3 cellular contexts compared by ENCODE assay signal in the genomic region with DNA sequence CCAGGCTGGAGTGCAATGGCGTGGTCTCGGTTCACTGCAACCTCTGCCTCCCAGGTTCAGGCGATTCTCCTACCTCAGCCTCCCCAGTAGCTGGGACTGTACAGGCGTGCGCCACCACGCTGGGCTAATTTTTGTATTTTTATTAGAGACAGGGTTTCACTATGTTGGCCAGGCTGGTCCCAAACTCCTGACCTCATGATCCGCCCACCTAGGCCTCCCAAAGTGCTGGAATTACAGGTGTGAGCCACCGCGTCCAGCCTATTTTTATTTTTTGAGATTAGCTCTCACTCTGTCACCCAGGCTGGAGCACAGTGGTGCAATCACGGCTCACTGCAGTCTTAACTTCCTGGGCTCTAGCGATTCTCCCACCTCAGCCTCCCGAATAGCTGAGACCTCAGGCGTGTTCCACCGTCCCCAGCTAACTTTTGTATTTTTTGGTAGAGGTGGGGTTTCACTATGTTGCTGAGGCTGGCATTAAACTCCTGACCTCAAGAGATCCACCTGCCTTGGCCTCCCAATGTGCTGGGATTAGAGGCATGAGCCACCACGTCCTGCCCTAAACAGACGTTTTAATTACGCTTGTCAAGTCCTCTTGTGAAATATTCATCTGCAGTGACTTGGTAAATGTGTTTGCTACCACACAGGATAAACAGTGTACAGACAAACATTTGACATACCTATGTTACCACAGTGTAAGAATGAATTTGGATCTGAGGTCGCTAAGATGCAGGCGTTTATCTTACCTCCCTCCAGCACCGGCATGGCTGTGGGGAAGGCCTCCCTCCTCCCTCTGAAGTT. TPM values are rescaled to one million over a fixed set of nuclear protein-coding genes. Genes with fewer than 3 reads are reported as not detected.
"Had no signal": no experiment of that assay in that cellular context is flagged by ENCODE, and none has a peak within 500 bp of the region (broad histone marks: within the 10 kb centered on the region; RNA-seq: fewer than 3 reads in every experiment).

No MANE protein-coding gene starts in this region.

RNA-seq across cellular contexts. Expression of gene NPIPB15, which starts 5.6 kb away (rescaled TPM):
- total RNA-seq: HT-29, Right ventricle myocardium superior had no signal

RNA-seq across cellular contexts. Expression of gene CLEC18B, which starts 50.7 kb away (rescaled TPM):
- total RNA-seq: SJSA1 had no signal
